ENCODE assay signal across 8 cellular contexts in the genomic region with DNA sequence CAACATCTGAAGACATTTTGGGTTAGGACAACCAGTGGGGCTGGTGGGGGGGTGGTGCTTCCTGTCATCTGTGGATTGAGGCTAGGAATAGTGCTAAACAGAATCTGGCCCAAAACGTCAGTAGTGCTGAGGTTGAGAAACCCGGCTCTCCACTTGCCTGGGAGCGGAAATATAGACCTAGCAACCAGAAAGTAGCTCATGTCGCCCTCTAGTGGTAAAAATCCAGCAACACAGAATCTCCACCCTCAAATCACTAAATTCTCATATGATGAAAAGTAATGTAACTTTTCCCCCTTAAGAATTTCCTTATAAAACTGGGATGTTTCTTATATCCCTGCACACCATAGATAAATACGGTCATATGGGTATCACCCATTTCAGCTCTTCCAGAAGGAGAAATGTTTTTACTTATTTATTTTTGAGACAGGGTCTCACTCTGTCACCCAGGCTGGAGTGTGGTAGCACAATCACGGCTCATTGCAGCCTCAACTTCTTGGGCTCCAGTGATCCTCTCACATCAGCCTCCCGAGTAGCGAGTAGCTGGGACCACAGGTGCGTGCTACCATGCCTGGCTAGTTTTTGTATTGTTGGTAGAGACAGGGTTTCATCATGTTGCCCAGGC. TPM values are rescaled to one million over a fixed set of nuclear protein-coding genes. Genes with fewer than 3 reads are reported as not detected.
DNase-seq lines count a peak whose midpoint lies in the region; ATAC-seq, FAIRE-seq and TF ChIP-seq lines count a peak whose summit lies in the region.

No MANE protein-coding gene starts in this region.

- no peak for TF ChIP-seq POLR2A in H54 (IDR thresholded peaks at IDR 0.05; ENCODE audit: low read depth, low read length)

- H3K4me1 ChIP-seq in RWPE2 (ENCODE audit: insufficient read depth, poor library complexity, severe bottlenecking) (no peaks in the 10 kb centered on the region), pancreas (no peaks in the 10 kb centered on the region)

- H3K27me3 ChIP-seq in RWPE2 (ENCODE audit: insufficient read depth, poor library complexity, severe bottlenecking) (no peaks in the 10 kb centered on the region), pancreas (no peaks in the 10 kb centered on the region)

- DNase-seq in GDM1 (lab: John Stamatoyannopoulos, UW) (peak; percentile 37), H54 (ENCODE audit: insufficient read length, low spot score) (peak; percentile 46), RWPE2 (ENCODE audit: low spot score) (no peak), frontal cortex (ENCODE audit: low spot score in 2 of 2) (peak; percentile 26 to 65), pancreas (peak in 4 of 6 donors; percentile 37 to 68 (median 52)), urothelium cell line (ENCODE audit: low spot score) (peak; percentile 62)
- DNase-seq in activated effector memory CD4-positive, alpha-beta T cell treated with anti-CD3 and anti-CD28 coated beads, Interleukin-2, amount 50 U/mL, for 16 hours: peak; percentile 85

- peaks cover 93% of the 10 kb centered on the region for H3K36me3 ChIP-seq in RWPE2 (ENCODE audit: low read depth)
- peaks cover 0 to 32% (median 8%) of the 10 kb centered on the region in 3 donors for H3K36me3 ChIP-seq in pancreas

- ATAC-seq in RWPE2 (ENCODE audit: low read depth): peak; percentile 89
- ATAC-seq in pancreas: peak; percentile 80 to 98 (median 96)

- WGBS in pancreas, 2 donors: 28 to 30% methylated on average over 9 of the region's 9 CpGs

- no peak overlapping the region for H3K4me3 ChIP-seq in RWPE2 (ENCODE audit: severe bottlenecking)
- no peak overlapping the region for H3K4me3 ChIP-seq in pancreas

- intact Hi-C loops in pancreas (cut with DNase I): loop anchor here in 1 of 3 donors (10.0 kb wide), 1 partner anchor 190 kb away; no protein-coding TSS in a partner anchor

- H3K27ac ChIP-seq in RWPE2 (ENCODE audit: poor library complexity, severe bottlenecking) (no peak overlapping the region), pancreas (no peak overlapping the region)

- H3K9me3 ChIP-seq in RWPE2 (ENCODE audit: severe bottlenecking): no peaks in the 10 kb centered on the region
- no peaks in the 10 kb centered on the region for H3K9me3 ChIP-seq in pancreas

- no peak for FAIRE-seq in H54 (lab: Jason Lieb, UNC)
- peak; percentile 45 for FAIRE-seq in frontal cortex (lab: Jason Lieb, UNC)
- FAIRE-seq in pancreas (lab: Jason Lieb, UNC): peak; percentile 26
- no peak for FAIRE-seq in urothelium cell line (lab: Jason Lieb, UNC)

- peak; percentile 76 for TF ChIP-seq CTCF in LNCAP (IDR thresholded peaks at IDR 0.05)
- TF ChIP-seq CTCF in RWPE2 (IDR thresholded peaks at IDR 0.05; ENCODE audit: poor library complexity, severe bottlenecking): peak; percentile 94
- TF ChIP-seq CTCF in pancreas (IDR thresholded peaks at IDR 0.05): peak; percentile 78 to 83 (median 79)

RNA-seq across cellular contexts. Expression of gene ZC3HAV1, which starts 34.4 kb away (rescaled TPM):
- total RNA-seq in frontal cortex (4.1 TPM), pancreas (10 to 100 TPM in 4 of 6 donors, 1 to 10 TPM in 2; 7.4 to 18.5 (median 11.3) TPM)
- polyA plus RNA-seq in pancreas: 1 to 10 TPM; 3.6 to 5.5 TPM

RNA-seq across cellular contexts. Expression of gene ZC3HAV1L, which starts 39.3 kb away (rescaled TPM):
- 5.7 TPM for total RNA-seq in frontal cortex
- 1 to 10 TPM; 1.2 to 5.7 (median 2.7) TPM for total RNA-seq in pancreas
- under 1 TPM; 0.87 to 0.99 TPM for polyA plus RNA-seq in pancreas
